Comparison of ENCODE assay signal across 1 cellular context in the genomic region with DNA sequence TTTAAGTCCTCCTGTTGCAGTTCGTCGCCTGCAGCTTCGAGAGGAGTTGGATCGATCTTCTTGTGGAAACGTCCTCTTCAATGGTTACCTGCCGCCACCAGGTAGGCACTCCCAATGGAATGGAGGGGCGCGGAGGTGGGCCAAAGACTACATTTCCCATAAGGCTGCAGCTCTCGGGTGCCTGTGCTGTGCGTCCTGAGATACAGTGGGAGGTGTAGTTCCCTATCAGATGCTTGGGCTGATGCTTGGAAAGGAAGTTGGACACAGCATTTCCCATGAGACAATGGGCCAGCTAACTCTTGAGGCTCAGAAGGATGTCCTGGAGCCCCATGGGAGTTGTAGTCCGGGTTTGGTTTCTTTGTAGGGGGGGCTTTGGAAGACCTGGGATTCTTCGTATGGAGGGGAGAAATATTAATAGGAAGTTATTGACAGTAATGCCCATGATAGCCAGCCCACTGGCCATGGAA.
TF ChIP-seq lines count a peak whose summit lies in the region.

No MANE protein-coding gene starts in this region.

TF ChIP-seq in H1, 55 proteins besides CTCF, POLR2A, EP300 and RAD21:
- TF ChIP-seq ZNF274 (IDR thresholded peaks at IDR 0.05; ENCODE audit: borderline replicate concordance, extremely low read depth, low read length) = no peak
- no peak for TF ChIP-seq BCL11A (IDR thresholded peaks at IDR 0.05; ENCODE audit: low read depth in 2 of 2, low read length in 2 of 2)
- no peak; the same call in 1 of the 2 replicates for TF ChIP-seq SP1 (IDR thresholded peaks at IDR 0.05; ENCODE audit: low read depth, low read length)
- TF ChIP-seq SIX5 (IDR thresholded peaks at IDR 0.05; ENCODE audit: low read depth, low read length) = peak; percentile 96
- TF ChIP-seq, protein P1, sequence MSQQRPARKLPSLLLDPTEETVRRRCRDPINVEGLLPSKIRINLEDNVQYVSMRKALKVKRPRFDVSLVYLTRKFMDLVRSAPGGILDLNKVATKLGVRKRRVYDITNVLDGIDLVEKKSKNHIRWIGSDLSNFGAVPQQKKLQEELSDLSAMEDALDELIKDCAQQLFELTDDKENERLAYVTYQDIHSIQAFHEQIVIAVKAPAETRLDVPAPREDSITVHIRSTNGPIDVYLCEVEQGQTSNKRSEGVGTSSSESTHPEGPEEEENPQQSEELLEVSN (IDR thresholded peaks at IDR 0.05) = no peak
- no peak for TF ChIP-seq SP2 (IDR thresholded peaks at IDR 0.05; ENCODE audit: low read length)
- peak; percentile 53; the same call in 1 of the 2 replicates for TF ChIP-seq YY1 (IDR thresholded peaks at IDR 0.05; ENCODE audit: low read depth, low read length)
- TF ChIP-seq, protein P2, sequence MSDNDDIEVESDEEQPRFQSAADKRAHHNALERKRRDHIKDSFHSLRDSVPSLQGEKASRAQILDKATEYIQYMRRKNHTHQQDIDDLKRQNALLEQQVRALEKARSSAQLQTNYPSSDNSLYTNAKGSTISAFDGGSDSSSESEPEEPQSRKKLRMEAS (IDR thresholded peaks at IDR 0.05) = no peak
- TF ChIP-seq, protein P3, sequence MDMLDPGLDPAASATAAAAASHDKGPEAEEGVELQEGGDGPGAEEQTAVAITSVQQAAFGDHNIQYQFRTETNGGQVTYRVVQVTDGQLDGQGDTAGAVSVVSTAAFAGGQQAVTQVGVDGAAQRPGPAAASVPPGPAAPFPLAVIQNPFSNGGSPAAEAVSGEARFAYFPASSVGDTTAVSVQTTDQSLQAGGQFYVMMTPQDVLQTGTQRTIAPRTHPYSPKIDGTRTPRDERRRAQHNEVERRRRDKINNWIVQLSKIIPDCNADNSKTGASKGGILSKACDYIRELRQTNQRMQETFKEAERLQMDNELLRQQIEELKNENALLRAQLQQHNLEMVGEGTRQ (IDR thresholded peaks at IDR 0.05; ENCODE audit: low read length) = no peak
- TF ChIP-seq, protein P4, sequence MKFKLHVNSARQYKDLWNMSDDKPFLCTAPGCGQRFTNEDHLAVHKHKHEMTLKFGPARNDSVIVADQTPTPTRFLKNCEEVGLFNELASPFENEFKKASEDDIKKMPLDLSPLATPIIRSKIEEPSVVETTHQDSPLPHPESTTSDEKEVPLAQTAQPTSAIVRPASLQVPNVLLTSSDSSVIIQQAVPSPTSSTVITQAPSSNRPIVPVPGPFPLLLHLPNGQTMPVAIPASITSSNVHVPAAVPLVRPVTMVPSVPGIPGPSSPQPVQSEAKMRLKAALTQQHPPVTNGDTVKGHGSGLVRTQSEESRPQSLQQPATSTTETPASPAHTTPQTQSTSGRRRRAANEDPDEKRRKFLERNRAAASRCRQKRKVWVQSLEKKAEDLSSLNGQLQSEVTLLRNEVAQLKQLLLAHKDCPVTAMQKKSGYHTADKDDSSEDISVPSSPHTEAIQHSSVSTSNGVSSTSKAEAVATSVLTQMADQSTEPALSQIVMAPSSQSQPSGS (IDR thresholded peaks at IDR 0.05; ENCODE audit: low read length) = no peak
- TF ChIP-seq KDM5A (IDR thresholded peaks at IDR 0.05; ENCODE audit: low read length) = no peak
- TF ChIP-seq, protein P5, sequence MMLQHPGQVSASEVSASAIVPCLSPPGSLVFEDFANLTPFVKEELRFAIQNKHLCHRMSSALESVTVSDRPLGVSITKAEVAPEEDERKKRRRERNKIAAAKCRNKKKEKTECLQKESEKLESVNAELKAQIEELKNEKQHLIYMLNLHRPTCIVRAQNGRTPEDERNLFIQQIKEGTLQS (IDR thresholded peaks at IDR 0.05; ENCODE audit: insufficient read depth, low read depth, low read length) = peak; percentile 18; the same call in 1 of the 2 replicates
- no peak for TF ChIP-seq BACH1 (IDR thresholded peaks at IDR 0.05; ENCODE audit: low read length)
- TF ChIP-seq CREB1 (IDR thresholded peaks at IDR 0.05) = peak; percentile 70; the same call in 1 of the 2 replicates
